9 cellular contexts compared by ENCODE assay signal in genomic region chr2:172096661-172097547, GRCh38. TPM values are rescaled to one million over a fixed set of nuclear protein-coding genes. Genes with fewer than 3 reads are reported as not detected.
DNase-seq lines count a peak whose midpoint lies in the region; ATAC-seq and TF ChIP-seq lines count a peak whose summit lies in the region.
"Had no signal": no experiment of that assay in that cellular context is flagged by ENCODE, and none has a peak within 500 bp of the region (broad histone marks: within the 10 kb centered on the region; RNA-seq: fewer than 3 reads in every experiment).

No MANE protein-coding gene starts in this region.

- ATAC-seq in gastrocnemius medialis: peak in 1 of 2 donors; percentile 27
- no peak for ATAC-seq in HG03460 (IDR thresholded peaks at IDR 0.05; ENCODE audit: unreplicated experiment)
- no peak for ATAC-seq in HG03342 (IDR thresholded peaks at IDR 0.05; ENCODE audit: unreplicated experiment)
- ATAC-seq in HG03439 (IDR thresholded peaks at IDR 0.05; ENCODE audit: unreplicated experiment): no peak

- in situ Hi-C loops in Caki2 (cut with HindIII; ENCODE audit: low pct_unique_long_range_greater_than_20kb, low sequenced_read_pairs): no loop called here
- in situ Hi-C loops in gastrocnemius medialis (cut with MboI; ENCODE audit: low sequenced_read_pairs in 4 of 4): loop anchor here in 1 of 4 donors (25.0 kb wide), 1 partner anchor 285 kb away; no protein-coding TSS in a partner anchor

- DNase-seq in Caki2 (ENCODE audit: low read depth): peak; percentile 82
- peak; percentile 56 for DNase-seq in HK-2 (ENCODE audit: unreplicated experiment)
- peak; percentile 87 for DNase-seq in fibroblast of the aortic adventitia (ENCODE audit: low read depth)
- no peak for DNase-seq in gastrocnemius medialis

- H3K27ac ChIP-seq in VCaP: peak overlapping the region; percentile 89
- no peak overlapping the region for H3K27ac ChIP-seq in gastrocnemius medialis

- intact Hi-C loops in gastrocnemius medialis (cut with DNase I; ENCODE audit: low total_unique reads): loop anchor here (5.0 kb wide), 1 partner anchor 100 kb away; the partner anchor contains the start of gene METAP1D

- peaks cover 97 to 100% (median 100%) of the 10 kb centered on the region in 3 donors for H3K27me3 ChIP-seq in gastrocnemius medialis

- no peaks in the 10 kb centered on the region for H3K9me3 ChIP-seq in gastrocnemius medialis

- peaks cover 35 to 62% of the 10 kb centered on the region in 2 donors for H3K4me1 ChIP-seq in gastrocnemius medialis

- no peak for TF ChIP-seq CTCF in VCaP (conservative IDR thresholded peaks at IDR 0.05)
- TF ChIP-seq CTCF in fibroblast of the aortic adventitia (IDR thresholded peaks at IDR 0.05; ENCODE audit: insufficient read depth, low read length): no peak
- TF ChIP-seq CTCF in gastrocnemius medialis (IDR thresholded peaks at IDR 0.05 in 4 of 5, conservative IDR thresholded peaks at IDR 0.05 in 1 of 5): no peak

- TF ChIP-seq POLR2A in gastrocnemius medialis (IDR thresholded peaks at IDR 0.05): no peak

- no peaks in the 10 kb centered on the region for H3K36me3 ChIP-seq in gastrocnemius medialis

- H3K4me3 ChIP-seq in fibroblast of the aortic adventitia (ENCODE audit: low read depth, low read length) (peak overlapping the region; percentile 72), gastrocnemius medialis (peak overlapping the region; percentile 9 to 71 (median 41))

RNA-seq across cellular contexts. Expression of gene DLX2, which starts 5.8 kb away (rescaled TPM):
- total RNA-seq in Caki2 (2014; rRNA removed; shearing (Covaris generic); ENCODE audit: low replicate concordance): 1.4 TPM in 1 of 2 replicates, not detected in the other
- total RNA-seq in fibroblast of the aortic adventitia (ENCODE audit: low replicate concordance) (0.72 TPM in 1 of 2 replicates, not detected in the other), gastrocnemius medialis (not detected)
- total RNA-seq: T-helper 1 cell treated with Interleukin-12 subunit alpha and Interleukin-12 subunit beta and Interleukin-4 antibody, amounts not matched to agents 30 ng/mL and 1 ng/mL, for 36 hours had no signal

RNA-seq across cellular contexts. Expression of gene DLX1, which starts 11.6 kb away (rescaled TPM):
- total RNA-seq in Caki2 (2014; rRNA removed; shearing (Covaris generic); ENCODE audit: low replicate concordance): 3.2 and 9.6 TPM in 2 replicates
- total RNA-seq in fibroblast of the aortic adventitia (ENCODE audit: low replicate concordance): 0.41 and 0.99 TPM in 2 replicates
- under 1 TPM in 1 of 4 donors, not detected in 3; 0.16 TPM for total RNA-seq in gastrocnemius medialis
- total RNA-seq: T-helper 1 cell treated with Interleukin-12 subunit alpha and Interleukin-12 subunit beta and Interleukin-4 antibody, amounts not matched to agents 30 ng/mL and 1 ng/mL, for 36 hours had no signal

Comparison
In these comparisons a context has a peak if more than half of its experiments do, and no peak if none do; other contexts are left out.
1. DNase-seq: peak in Caki2 (single experiment), HK-2 (single experiment) and fibroblast of the aortic adventitia (single experiment); none in gastrocnemius medialis (0 of 2).